ENCODE assay signal across 2 cellular contexts in the genomic region with DNA sequence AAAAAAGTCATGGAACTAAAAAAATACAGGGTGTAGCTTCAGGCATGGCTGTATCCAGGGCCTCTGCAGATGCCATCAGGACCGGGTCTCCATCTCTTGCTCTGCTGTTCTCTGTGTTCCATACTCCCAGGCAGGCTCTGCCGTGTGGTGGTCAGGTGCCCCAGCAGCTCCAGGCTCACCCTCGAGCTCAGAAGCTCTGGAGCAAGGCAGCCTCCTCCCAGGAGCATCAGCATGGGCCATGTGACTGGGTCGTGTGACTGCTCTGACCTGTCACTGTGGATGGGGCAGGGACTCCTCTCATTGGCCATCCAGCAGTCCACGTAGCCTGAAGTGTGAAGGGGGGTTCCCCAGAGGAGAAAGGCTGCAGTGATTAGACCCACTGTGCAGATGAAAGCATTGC.
TF ChIP-seq lines count a peak whose summit lies in the region.

No MANE protein-coding gene starts in this region.

TF ChIP-seq in HCT116, 20 proteins besides CTCF, POLR2A, EP300 and RAD21:
- TF ChIP-seq, protein P1, sequence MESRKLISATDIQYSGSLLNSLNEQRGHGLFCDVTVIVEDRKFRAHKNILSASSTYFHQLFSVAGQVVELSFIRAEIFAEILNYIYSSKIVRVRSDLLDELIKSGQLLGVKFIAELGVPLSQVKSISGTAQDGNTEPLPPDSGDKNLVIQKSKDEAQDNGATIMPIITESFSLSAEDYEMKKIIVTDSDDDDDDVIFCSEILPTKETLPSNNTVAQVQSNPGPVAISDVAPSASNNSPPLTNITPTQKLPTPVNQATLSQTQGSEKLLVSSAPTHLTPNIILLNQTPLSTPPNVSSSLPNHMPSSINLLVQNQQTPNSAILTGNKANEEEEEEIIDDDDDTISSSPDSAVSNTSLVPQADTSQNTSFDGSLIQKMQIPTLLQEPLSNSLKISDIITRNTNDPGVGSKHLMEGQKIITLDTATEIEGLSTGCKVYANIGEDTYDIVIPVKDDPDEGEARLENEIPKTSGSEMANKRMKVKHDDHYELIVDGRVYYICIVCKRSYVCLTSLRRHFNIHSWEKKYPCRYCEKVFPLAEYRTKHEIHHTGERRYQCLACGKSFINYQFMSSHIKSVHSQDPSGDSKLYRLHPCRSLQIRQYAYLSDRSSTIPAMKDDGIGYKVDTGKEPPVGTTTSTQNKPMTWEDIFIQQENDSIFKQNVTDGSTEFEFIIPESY (IDR thresholded peaks at IDR 0.05; ENCODE audit: extremely low read depth, insufficient replicate concordance, low read length), result no peak
- no peak for TF ChIP-seq SP1 (IDR thresholded peaks at IDR 0.05; ENCODE audit: low read depth)
- no peak for TF ChIP-seq TCF7L2 (IDR thresholded peaks at IDR 0.05; ENCODE audit: borderline replicate concordance, extremely low read depth, insufficient read depth, insufficient read length)
- no peak for TF ChIP-seq EZH2 (IDR thresholded peaks at IDR 0.05)
- no peak for TF ChIP-seq ZNF274 (IDR thresholded peaks at IDR 0.05; ENCODE audit: low read depth, low read length)
- no peak for TF ChIP-seq EGR1 (IDR thresholded peaks at IDR 0.05; ENCODE audit: low read depth)
- no peak for TF ChIP-seq SIN3A (IDR thresholded peaks at IDR 0.05; ENCODE audit: low read depth)
- TF ChIP-seq ELF1 (IDR thresholded peaks at IDR 0.05; ENCODE audit: borderline replicate concordance, low read depth), result no peak
- TF ChIP-seq JUND (IDR thresholded peaks at IDR 0.05), result no peak
- TF ChIP-seq EZH2phosphoT487 (IDR thresholded peaks at IDR 0.05; ENCODE audit: borderline replicate concordance), result no peak
- TF ChIP-seq MAX (IDR thresholded peaks at IDR 0.05), result no peak
- TF ChIP-seq POLR2AphosphoS5 (IDR thresholded peaks at IDR 0.05; ENCODE audit: low read depth, low read length), result no peak
- TF ChIP-seq FOSL1 (IDR thresholded peaks at IDR 0.05; ENCODE audit: low read depth), result no peak
- no peak for TF ChIP-seq CBX3 (IDR thresholded peaks at IDR 0.05; ENCODE audit: low read depth)
- no peak for TF ChIP-seq SRF (IDR thresholded peaks at IDR 0.05; ENCODE audit: low read depth)
- no peak for TF ChIP-seq YY1 (IDR thresholded peaks at IDR 0.05; ENCODE audit: extremely low read depth, insufficient replicate concordance, low read depth, low read length)
- TF ChIP-seq ZFX (IDR thresholded peaks at IDR 0.05), result no peak
- TF ChIP-seq CEBPB (IDR thresholded peaks at IDR 0.05; ENCODE audit: low read depth), result no peak
- TF ChIP-seq, protein P2, sequence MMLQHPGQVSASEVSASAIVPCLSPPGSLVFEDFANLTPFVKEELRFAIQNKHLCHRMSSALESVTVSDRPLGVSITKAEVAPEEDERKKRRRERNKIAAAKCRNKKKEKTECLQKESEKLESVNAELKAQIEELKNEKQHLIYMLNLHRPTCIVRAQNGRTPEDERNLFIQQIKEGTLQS (IDR thresholded peaks at IDR 0.05), result no peak
- no peak for TF ChIP-seq REST (IDR thresholded peaks at IDR 0.05; ENCODE audit: low read depth)

TF ChIP-seq in WTC11, 78 proteins besides CTCF, POLR2A, EP300 and RAD21:
- no peak for TF ChIP-seq EMX1 (CRISPR knock-in tag; IDR thresholded peaks at IDR 0.05)
- TF ChIP-seq CREB1 (CRISPR knock-in tag; IDR thresholded peaks at IDR 0.05), result no peak
- no peak for TF ChIP-seq ELF4 (CRISPR knock-in tag; IDR thresholded peaks at IDR 0.05; ENCODE audit: low read depth)
- TF ChIP-seq USF2 (CRISPR knock-in tag; IDR thresholded peaks at IDR 0.05), result peak; percentile 58
- no peak for TF ChIP-seq JAZF1 (CRISPR knock-in tag; IDR thresholded peaks at IDR 0.05)
- no peak for TF ChIP-seq HMGXB4 (CRISPR knock-in tag; IDR thresholded peaks at IDR 0.05)
- TF ChIP-seq FOXP4 (CRISPR knock-in tag; IDR thresholded peaks at IDR 0.05), result no peak
- no peak for TF ChIP-seq SOX15 (CRISPR knock-in tag; IDR thresholded peaks at IDR 0.05)
- TF ChIP-seq, protein P2 (CRISPR knock-in tag; conservative IDR thresholded peaks at IDR 0.05), result no peak
TF ChIP-seq in WTC11: peak in this region for 1.
